In the genomic region with DNA sequence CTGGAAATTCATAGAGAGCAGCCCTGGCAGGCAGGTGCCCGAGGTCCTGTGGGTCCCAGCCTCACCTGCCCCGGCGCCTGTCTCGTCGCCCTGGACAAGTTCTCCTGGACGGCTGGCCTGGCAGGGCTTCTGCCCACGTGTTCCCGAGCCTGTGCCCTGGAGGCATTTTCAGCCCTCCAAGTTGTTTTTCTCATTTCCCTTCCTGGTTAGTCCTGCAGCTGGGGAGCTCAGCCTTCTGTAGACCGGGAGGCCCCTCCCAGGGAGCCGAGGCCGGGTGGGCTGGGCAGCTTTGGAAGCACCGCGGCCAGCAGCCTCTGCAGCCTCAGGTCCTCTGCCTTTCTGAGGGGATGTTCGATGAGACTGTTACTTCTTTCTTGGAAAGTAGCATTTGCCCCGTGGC, we compare ENCODE assay signal across 1 cellular context.
TF ChIP-seq lines count a peak whose summit lies in the region.

No MANE protein-coding gene starts in this region.

TF ChIP-seq in A549, 52 proteins besides CTCF, POLR2A, EP300 and RAD21 (continued from another document):
- TF ChIP-seq, protein P1, sequence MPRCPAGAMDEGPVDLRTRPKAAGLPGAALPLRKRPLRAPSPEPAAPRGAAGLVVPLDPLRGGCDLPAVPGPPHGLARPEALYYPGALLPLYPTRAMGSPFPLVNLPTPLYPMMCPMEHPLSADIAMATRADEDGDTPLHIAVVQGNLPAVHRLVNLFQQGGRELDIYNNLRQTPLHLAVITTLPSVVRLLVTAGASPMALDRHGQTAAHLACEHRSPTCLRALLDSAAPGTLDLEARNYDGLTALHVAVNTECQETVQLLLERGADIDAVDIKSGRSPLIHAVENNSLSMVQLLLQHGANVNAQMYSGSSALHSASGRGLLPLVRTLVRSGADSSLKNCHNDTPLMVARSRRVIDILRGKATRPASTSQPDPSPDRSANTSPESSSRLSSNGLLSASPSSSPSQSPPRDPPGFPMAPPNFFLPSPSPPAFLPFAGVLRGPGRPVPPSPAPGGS (IDR thresholded peaks at IDR 0.05) = no peak
- TF ChIP-seq JUN (IDR thresholded peaks at IDR 0.05) (no peak), TP53 (CRISPR knock-in tag; IDR thresholded peaks at IDR 0.05) (no peak), ZFP36 (IDR thresholded peaks at IDR 0.05; ENCODE audit: borderline replicate concordance, partially characterized antibody) (no peak), RFX5 (IDR thresholded peaks at IDR 0.05) (no peak)
